1 cellular context compared by ENCODE assay signal in the genomic region with DNA sequence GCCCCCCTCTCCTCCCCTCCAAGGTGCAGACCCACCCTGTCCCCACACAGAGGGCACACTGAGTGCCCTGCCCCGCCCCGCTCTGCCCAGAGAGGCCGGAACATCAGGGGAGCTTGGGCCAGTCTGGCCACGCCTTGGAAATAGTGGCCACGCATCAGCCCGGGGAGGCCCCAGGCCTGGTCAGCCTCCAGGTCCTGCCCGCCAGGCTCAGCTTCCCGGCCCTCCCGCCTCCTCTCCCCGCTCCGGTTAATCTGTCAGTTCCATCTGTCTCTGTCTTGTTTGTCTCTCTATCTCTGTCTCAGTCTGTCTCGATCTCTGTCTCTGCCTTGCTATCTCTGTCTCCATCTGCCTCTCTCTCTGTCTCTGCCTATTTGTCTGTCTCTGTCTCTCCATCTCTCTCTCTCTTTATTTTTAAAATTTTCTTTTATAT.
TF ChIP-seq lines count a peak whose summit lies in the region.

No MANE protein-coding gene starts in this region.

TF ChIP-seq in HepG2, 621 proteins besides CTCF, POLR2A, EP300 and RAD21 (continued from another document):
- TF ChIP-seq, protein P1, sequence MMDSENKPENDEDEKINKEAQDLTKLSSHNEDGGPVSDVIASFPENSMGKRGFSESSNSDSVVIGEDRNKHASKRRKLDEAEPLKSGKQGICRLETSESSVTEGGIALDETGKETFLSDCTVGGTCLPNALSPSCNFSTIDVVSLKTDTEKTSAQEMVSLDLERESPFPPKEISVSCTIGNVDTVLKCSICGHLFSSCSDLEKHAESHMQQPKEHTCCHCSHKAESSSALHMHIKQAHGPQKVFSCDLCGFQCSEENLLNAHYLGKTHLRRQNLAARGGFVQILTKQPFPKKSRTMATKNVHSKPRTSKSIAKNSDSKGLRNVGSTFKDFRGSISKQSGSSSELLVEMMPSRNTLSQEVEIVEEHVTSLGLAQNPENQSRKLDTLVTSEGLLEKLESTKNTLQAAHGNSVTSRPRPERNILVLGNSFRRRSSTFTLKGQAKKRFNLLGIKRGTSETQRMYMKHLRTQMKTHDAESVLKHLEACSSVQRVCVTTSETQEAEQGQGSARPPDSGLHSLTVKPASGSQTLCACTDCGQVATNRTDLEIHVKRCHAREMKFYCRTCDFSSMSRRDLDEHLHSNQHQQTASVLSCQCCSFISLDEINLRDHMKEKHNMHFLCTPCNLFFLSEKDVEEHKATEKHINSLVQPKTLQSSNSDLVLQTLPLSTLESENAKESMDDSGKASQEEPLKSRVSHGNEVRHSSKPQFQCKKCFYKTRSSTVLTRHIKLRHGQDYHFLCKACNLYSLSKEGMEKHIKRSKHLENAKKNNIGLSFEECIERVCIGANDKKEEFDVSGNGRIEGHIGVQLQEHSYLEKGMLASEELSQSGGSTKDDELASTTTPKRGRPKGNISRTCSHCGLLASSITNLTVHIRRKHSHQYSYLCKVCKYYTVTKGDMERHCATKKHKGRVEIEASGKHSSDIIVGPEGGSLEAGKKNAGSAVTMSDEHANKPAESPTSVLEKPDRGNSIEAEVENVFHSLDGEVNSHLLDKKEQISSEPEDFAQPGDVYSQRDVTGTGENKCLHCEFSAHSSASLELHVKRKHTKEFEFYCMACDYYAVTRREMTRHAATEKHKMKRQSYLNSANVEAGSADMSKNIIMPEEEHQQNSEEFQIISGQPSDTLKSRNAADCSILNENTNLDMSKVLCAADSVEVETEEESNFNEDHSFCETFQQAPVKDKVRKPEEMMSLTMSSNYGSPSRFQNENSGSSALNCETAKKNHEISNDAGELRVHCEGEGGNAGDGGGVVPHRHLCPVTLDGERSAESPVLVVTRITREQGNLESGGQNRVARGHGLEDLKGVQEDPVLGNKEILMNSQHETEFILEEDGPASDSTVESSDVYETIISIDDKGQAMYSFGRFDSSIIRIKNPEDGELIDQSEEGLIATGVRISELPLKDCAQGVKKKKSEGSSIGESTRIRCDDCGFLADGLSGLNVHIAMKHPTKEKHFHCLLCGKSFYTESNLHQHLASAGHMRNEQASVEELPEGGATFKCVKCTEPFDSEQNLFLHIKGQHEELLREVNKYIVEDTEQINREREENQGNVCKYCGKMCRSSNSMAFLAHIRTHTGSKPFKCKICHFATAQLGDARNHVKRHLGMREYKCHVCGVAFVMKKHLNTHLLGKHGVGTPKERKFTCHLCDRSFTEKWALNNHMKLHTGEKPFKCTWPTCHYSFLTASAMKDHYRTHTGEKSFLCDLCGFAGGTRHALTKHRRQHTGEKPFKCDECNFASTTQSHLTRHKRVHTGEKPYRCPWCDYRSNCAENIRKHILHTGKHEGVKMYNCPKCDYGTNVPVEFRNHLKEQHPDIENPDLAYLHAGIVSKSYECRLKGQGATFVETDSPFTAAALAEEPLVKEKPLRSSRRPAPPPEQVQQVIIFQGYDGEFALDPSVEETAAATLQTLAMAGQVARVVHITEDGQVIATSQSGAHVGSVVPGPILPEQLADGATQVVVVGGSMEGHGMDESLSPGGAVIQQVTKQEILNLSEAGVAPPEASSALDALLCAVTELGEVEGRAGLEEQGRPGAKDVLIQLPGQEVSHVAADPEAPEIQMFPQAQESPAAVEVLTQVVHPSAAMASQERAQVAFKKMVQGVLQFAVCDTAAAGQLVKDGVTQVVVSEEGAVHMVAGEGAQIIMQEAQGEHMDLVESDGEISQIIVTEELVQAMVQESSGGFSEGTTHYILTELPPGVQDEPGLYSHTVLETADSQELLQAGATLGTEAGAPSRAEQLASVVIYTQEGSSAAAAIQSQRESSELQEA (CRISPR knock-in tag; IDR thresholded peaks at IDR 0.05; ENCODE audit: not compliant biosample characterization) = no peak
- TF ChIP-seq, protein P2, sequence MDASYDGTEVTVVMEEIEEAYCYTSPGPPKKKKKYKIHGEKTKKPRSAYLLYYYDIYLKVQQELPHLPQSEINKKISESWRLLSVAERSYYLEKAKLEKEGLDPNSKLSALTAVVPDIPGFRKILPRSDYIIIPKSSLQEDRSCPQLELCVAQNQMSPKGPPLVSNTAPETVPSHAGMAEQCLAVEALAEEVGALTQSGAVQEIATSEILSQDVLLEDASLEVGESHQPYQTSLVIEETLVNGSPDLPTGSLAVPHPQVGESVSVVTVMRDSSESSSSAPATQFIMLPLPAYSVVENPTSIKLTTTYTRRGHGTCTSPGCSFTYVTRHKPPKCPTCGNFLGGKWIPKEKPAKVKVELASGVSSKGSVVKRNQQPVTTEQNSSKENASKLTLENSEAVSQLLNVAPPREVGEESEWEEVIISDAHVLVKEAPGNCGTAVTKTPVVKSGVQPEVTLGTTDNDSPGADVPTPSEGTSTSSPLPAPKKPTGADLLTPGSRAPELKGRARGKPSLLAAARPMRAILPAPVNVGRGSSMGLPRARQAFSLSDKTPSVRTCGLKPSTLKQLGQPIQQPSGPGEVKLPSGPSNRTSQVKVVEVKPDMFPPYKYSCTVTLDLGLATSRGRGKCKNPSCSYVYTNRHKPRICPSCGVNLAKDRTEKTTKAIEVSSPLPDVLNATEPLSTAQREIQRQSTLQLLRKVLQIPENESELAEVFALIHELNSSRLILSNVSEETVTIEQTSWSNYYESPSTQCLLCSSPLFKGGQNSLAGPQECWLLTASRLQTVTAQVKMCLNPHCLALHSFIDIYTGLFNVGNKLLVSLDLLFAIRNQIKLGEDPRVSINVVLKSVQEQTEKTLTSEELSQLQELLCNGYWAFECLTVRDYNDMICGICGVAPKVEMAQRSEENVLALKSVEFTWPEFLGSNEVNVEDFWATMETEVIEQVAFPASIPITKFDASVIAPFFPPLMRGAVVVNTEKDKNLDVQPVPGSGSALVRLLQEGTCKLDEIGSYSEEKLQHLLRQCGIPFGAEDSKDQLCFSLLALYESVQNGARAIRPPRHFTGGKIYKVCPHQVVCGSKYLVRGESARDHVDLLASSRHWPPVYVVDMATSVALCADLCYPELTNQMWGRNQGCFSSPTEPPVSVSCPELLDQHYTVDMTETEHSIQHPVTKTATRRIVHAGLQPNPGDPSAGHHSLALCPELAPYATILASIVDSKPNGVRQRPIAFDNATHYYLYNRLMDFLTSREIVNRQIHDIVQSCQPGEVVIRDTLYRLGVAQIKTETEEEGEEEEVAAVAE (CRISPR knock-in tag; IDR thresholded peaks at IDR 0.05; ENCODE audit: borderline replicate concordance) = no peak
